ENCODE assay signal across 1 cellular context in genomic region chr4:146654976-146655761, GRCh38.
A peak's percentile ranks its signal among the peaks of the same experiment; 100 is the strongest.
TF ChIP-seq lines count a peak whose summit lies in the region.

No MANE protein-coding gene starts in this region.

TF ChIP-seq in H1, 55 proteins besides CTCF, POLR2A, EP300 and RAD21 (continued from another document):
- TF ChIP-seq CTBP2 (IDR thresholded peaks at IDR 0.05; ENCODE audit: borderline replicate concordance, insufficient read depth, insufficient read length, low read length) (no peak), MAFK (IDR thresholded peaks at IDR 0.05; ENCODE audit: low read depth, low read length) (no peak), POU5F1 (IDR thresholded peaks at IDR 0.05; ENCODE audit: low read depth, low read length) (no peak), SUZ12 (IDR thresholded peaks at IDR 0.05; ENCODE audit: low read length) (peak; percentile 93), SRF (IDR thresholded peaks at IDR 0.05; ENCODE audit: low read depth, low read length) (no peak), YY1 (IDR thresholded peaks at IDR 0.05; ENCODE audit: low read depth, low read length) (0 out of 2 replicates have a peak, but pooled peaks have one; percentile 10), TAF7 (optimal IDR thresholded peaks at IDR 0.05; ENCODE audit: borderline replicate concordance, low read depth, low read length) (no peak), SP1 (IDR thresholded peaks at IDR 0.05; ENCODE audit: low read depth, low read length) (no peak), ASH2L (IDR thresholded peaks at IDR 0.05; ENCODE audit: low read length) (peak; percentile 84), HDAC2 (IDR thresholded peaks at IDR 0.05; ENCODE audit: borderline replicate concordance in 1 of 2, low read depth in 2 of 2, low read length in 2 of 2) (0 out of 4 replicates have a peak, but pooled peaks of 1 of the 2 experiments have one; percentile 44), RBBP5 (IDR thresholded peaks at IDR 0.05; ENCODE audit: borderline replicate concordance, low read depth, low read length) (0 out of 2 replicates have a peak, but pooled peaks have one; percentile 20), GABPA (IDR thresholded peaks at IDR 0.05; ENCODE audit: borderline replicate concordance, insufficient read depth, low read length) (no peak), EZH2 (IDR thresholded peaks at IDR 0.05; ENCODE audit: low read depth, low read length, severe bottlenecking) (peak; percentile 86), E2F6 (IDR thresholded peaks at IDR 0.05) (0 out of 2 replicates have a peak, but pooled peaks have one; percentile 9), TBP (IDR thresholded peaks at IDR 0.05; ENCODE audit: low read depth, low read length) (no peak), RFX5 (IDR thresholded peaks at IDR 0.05; ENCODE audit: borderline replicate concordance, low read depth, low read length) (no peak), CEBPB (IDR thresholded peaks at IDR 0.05; ENCODE audit: low read depth, low read length) (no peak), CHD2 (IDR thresholded peaks at IDR 0.05; ENCODE audit: low read length) (no peak), KDM1A (IDR thresholded peaks at IDR 0.05; ENCODE audit: borderline replicate concordance, low read length) (no peak), CBX5 (IDR thresholded peaks at IDR 0.05; ENCODE audit: low read depth, low read length) (no peak), SIN3A (conservative IDR thresholded peaks at IDR 0.05 in 1 of 2, IDR thresholded peaks at IDR 0.05 in 1 of 2; ENCODE audit: low read depth in 1 of 2, low read length in 2 of 2) (0 out of 4 replicates have a peak, but pooled peaks of 1 of the 2 experiments have one; percentile 52), CBX8 (IDR thresholded peaks at IDR 0.05; ENCODE audit: borderline replicate concordance, low read depth, low read length) (no peak), KDM4A (IDR thresholded peaks at IDR 0.05; ENCODE audit: low read depth, low read length, severe bottlenecking) (no peak), POLR2AphosphoS5 (IDR thresholded peaks at IDR 0.05; ENCODE audit: low read depth, low read length) (no peak), TCF12 (IDR thresholded peaks at IDR 0.05; ENCODE audit: low read depth, low read length) (no peak), RNF2 (IDR thresholded peaks at IDR 0.05; ENCODE audit: borderline replicate concordance, low read depth, low read length, missing control alignments, poor library complexity, severe bottlenecking) (peak; percentile 47)
